9 cellular contexts compared by ENCODE assay signal in the genomic region with DNA sequence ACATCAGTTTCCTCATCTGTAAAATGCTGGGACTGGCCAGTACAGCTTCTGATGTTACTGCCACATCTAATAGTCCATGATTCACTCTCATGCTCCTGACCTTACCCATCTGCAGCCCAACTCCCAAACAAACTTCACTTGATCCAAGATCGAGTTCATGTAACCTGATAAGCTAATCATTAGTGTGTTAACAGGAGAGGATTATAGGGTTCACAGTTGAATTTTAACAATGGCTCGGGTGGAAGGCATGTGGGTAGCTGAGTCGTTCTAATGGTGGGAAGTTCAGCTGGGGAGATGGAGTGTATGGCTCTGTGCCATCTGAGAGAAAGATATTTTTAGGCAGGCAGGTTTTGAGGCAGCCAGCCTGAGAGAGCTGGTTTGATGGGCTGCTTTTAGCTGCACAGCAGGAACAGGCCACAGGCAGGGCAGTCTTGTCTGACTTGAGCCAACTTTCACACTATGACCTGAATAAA. TPM values are rescaled to one million over a fixed set of nuclear protein-coding genes. Genes with fewer than 3 reads are reported as not detected.
DNase-seq lines count a peak whose midpoint lies in the region; ATAC-seq and TF ChIP-seq lines count a peak whose summit lies in the region.
"Had no signal": no experiment of that assay in that cellular context is flagged by ENCODE, and none has a peak within 500 bp of the region (broad histone marks: within the 10 kb centered on the region; RNA-seq: fewer than 3 reads in every experiment).

No MANE protein-coding gene starts in this region.

- peak in 1 of 2 donors; percentile 37 for TF ChIP-seq RAD21 in liver (IDR thresholded peaks at IDR 0.05)

- H3K9me3 Mint-ChIP-seq in CD4-positive, alpha-beta memory T cell: no peaks in the 10 kb centered on the region
- H3K9me3 Mint-ChIP-seq: memory B cell had no signal

- peak; percentile 25 for DNase-seq in EL
- peak; percentile 13 for DNase-seq in UCSD-AML1 (lab: John Stamatoyannopoulos, UW; ENCODE audit: unreplicated experiment)
- DNase-seq in CD4-positive, alpha-beta memory T cell: no peak
- DNase-seq in omental fat pad (ENCODE audit: low spot score): no peak
- DNase-seq in NCI-H446 treated with DMSO at 0.1 percent for 48 hours (lab: John Stamatoyannopoulos, UW): no peak

- peak overlapping the region; percentile 68 to 73 for H3K27ac ChIP-seq in liver (ENCODE audit: low read depth in 1 of 2, low read length in 2 of 2)
- H3K27ac ChIP-seq in CD4-positive, alpha-beta memory T cell (ENCODE audit: low read depth, low read length): no peak overlapping the region

- no peaks in the 10 kb centered on the region for H3K9me3 ChIP-seq in liver (ENCODE audit: control insufficient read depth in 4 of 4, low read length in 3 of 4)
- H3K9me3 ChIP-seq in CD4-positive, alpha-beta memory T cell (ENCODE audit: control insufficient read depth in 1 of 2, low read length in 2 of 2): no peaks in the 10 kb centered on the region

- no peak overlapping the region for H3K9ac ChIP-seq in liver (ENCODE audit: low read depth in 1 of 2, low read length in 2 of 2)

- no peak overlapping the region for H3K27ac Mint-ChIP-seq in CD4-positive, alpha-beta memory T cell
- H3K27ac Mint-ChIP-seq: memory B cell had no signal

- CTCF ChIA-PET in CD4-positive, alpha-beta memory T cell (lab: Charles Lee; ENCODE audit: partially characterized antibody): interaction anchor here (0.7 to 7.1 kb wide), 6 partner anchors 11 to 134 kb away, joined by 3 to 48 read pairs (median 8); a partner anchor contains a TSS

- no peaks in the 10 kb centered on the region for H3K4me1 Mint-ChIP-seq in CD4-positive, alpha-beta memory T cell

- H3K27me3 Mint-ChIP-seq in CD4-positive, alpha-beta memory T cell: no peaks in the 10 kb centered on the region
- H3K27me3 Mint-ChIP-seq: memory B cell had no signal

- peaks cover 0 to 4% of the 10 kb centered on the region in 2 donors for H3K36me3 Mint-ChIP-seq in CD4-positive, alpha-beta memory T cell
- H3K36me3 Mint-ChIP-seq: memory B cell had no signal

- POLR2A ChIA-PET in CD4-positive, alpha-beta memory T cell (lab: Charles Lee; ENCODE audit: partially characterized antibody): no interaction called here

- no peak for TF ChIP-seq CTCF in liver (IDR thresholded peaks at IDR 0.05; ENCODE audit: low read depth, low read length, missing input control)
- no peak for TF ChIP-seq CTCF in omental fat pad (IDR thresholded peaks at IDR 0.05)

- H3K36me3 ChIP-seq in liver (ENCODE audit: control insufficient read depth in 4 of 4, insufficient read depth in 3 of 4, low read depth in 1 of 4, low read length in 3 of 4): no peaks in the 10 kb centered on the region
- H3K36me3 ChIP-seq in CD4-positive, alpha-beta memory T cell (ENCODE audit: insufficient read depth, low read length): no peaks in the 10 kb centered on the region

- H3K4me3 ChIP-seq in liver (ENCODE audit: low read depth in 1 of 3, low read length in 3 of 3): no peak overlapping the region
- no peak overlapping the region for H3K4me3 ChIP-seq in CD4-positive, alpha-beta memory T cell (ENCODE audit: low read length in 2 of 2)

- H3K27me3 ChIP-seq in liver (ENCODE audit: control insufficient read depth in 4 of 4, insufficient read depth in 4 of 4, low read length in 3 of 4): no peaks in the 10 kb centered on the region
- no peaks in the 10 kb centered on the region for H3K27me3 ChIP-seq in CD4-positive, alpha-beta memory T cell (ENCODE audit: insufficient read depth, low read length)

- intact Hi-C loops in CD4-positive, alpha-beta memory T cell (cut with micrococcal nuclease): no loop called here

- 32% methylated on average over 3 of the region's 3 CpGs for whole genome bisulfite sequencing in liver

- peaks cover 2 to 21% (median 14%) of the 10 kb centered on the region in 4 donors for H3K4me1 ChIP-seq in liver (ENCODE audit: control insufficient read depth in 4 of 4, insufficient read depth in 4 of 4, low read length in 3 of 4)
- no peaks in the 10 kb centered on the region for H3K4me1 ChIP-seq in CD4-positive, alpha-beta memory T cell (ENCODE audit: insufficient read depth, low read length)

- peak; percentile 48 for ATAC-seq in HG02798 (IDR thresholded peaks at IDR 0.05; ENCODE audit: poor library complexity, unreplicated experiment)
- ATAC-seq in omental fat pad (ENCODE audit: low FRiP score): no peak
- ATAC-seq in HG03139 (IDR thresholded peaks at IDR 0.05; ENCODE audit: unreplicated experiment): no peak

- H3K4me3 Mint-ChIP-seq in CD4-positive, alpha-beta memory T cell: no peak overlapping the region
- H3K4me3 Mint-ChIP-seq: memory B cell had no signal

TF ChIP-seq in liver, 16 proteins besides CTCF, POLR2A, EP300 and RAD21:
- TF ChIP-seq, protein P1, sequence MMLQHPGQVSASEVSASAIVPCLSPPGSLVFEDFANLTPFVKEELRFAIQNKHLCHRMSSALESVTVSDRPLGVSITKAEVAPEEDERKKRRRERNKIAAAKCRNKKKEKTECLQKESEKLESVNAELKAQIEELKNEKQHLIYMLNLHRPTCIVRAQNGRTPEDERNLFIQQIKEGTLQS (IDR thresholded peaks at IDR 0.05): no peak
- peak; percentile 91 for TF ChIP-seq YY1 (IDR thresholded peaks at IDR 0.05)
- peak; percentile 71 for TF ChIP-seq SP1 (IDR thresholded peaks at IDR 0.05)
- TF ChIP-seq, protein P2, sequence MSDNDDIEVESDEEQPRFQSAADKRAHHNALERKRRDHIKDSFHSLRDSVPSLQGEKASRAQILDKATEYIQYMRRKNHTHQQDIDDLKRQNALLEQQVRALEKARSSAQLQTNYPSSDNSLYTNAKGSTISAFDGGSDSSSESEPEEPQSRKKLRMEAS (IDR thresholded peaks at IDR 0.05): peak; percentile 82
- no peak for TF ChIP-seq TAF1 (conservative IDR thresholded peaks at IDR 0.05)
- TF ChIP-seq FOXA1 (IDR thresholded peaks at IDR 0.05): peak; percentile 20
- peak; percentile 32 for TF ChIP-seq FOXA2 (IDR thresholded peaks at IDR 0.05)
- TF ChIP-seq EGR1 (IDR thresholded peaks at IDR 0.05; ENCODE audit: low read depth in 2 of 2): peak in 1 of 2 donors; percentile 51
- peak in 1 of 2 donors; percentile 78 for TF ChIP-seq JUND (IDR thresholded peaks at IDR 0.05)
- TF ChIP-seq NR2F2 (IDR thresholded peaks at IDR 0.05): no peak
- TF ChIP-seq, protein P3, sequence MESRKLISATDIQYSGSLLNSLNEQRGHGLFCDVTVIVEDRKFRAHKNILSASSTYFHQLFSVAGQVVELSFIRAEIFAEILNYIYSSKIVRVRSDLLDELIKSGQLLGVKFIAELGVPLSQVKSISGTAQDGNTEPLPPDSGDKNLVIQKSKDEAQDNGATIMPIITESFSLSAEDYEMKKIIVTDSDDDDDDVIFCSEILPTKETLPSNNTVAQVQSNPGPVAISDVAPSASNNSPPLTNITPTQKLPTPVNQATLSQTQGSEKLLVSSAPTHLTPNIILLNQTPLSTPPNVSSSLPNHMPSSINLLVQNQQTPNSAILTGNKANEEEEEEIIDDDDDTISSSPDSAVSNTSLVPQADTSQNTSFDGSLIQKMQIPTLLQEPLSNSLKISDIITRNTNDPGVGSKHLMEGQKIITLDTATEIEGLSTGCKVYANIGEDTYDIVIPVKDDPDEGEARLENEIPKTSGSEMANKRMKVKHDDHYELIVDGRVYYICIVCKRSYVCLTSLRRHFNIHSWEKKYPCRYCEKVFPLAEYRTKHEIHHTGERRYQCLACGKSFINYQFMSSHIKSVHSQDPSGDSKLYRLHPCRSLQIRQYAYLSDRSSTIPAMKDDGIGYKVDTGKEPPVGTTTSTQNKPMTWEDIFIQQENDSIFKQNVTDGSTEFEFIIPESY (IDR thresholded peaks at IDR 0.05): peak; percentile 74
- peak; percentile 49 to 82 for TF ChIP-seq HNF4A (conservative IDR thresholded peaks at IDR 0.05)
- TF ChIP-seq, protein P4, sequence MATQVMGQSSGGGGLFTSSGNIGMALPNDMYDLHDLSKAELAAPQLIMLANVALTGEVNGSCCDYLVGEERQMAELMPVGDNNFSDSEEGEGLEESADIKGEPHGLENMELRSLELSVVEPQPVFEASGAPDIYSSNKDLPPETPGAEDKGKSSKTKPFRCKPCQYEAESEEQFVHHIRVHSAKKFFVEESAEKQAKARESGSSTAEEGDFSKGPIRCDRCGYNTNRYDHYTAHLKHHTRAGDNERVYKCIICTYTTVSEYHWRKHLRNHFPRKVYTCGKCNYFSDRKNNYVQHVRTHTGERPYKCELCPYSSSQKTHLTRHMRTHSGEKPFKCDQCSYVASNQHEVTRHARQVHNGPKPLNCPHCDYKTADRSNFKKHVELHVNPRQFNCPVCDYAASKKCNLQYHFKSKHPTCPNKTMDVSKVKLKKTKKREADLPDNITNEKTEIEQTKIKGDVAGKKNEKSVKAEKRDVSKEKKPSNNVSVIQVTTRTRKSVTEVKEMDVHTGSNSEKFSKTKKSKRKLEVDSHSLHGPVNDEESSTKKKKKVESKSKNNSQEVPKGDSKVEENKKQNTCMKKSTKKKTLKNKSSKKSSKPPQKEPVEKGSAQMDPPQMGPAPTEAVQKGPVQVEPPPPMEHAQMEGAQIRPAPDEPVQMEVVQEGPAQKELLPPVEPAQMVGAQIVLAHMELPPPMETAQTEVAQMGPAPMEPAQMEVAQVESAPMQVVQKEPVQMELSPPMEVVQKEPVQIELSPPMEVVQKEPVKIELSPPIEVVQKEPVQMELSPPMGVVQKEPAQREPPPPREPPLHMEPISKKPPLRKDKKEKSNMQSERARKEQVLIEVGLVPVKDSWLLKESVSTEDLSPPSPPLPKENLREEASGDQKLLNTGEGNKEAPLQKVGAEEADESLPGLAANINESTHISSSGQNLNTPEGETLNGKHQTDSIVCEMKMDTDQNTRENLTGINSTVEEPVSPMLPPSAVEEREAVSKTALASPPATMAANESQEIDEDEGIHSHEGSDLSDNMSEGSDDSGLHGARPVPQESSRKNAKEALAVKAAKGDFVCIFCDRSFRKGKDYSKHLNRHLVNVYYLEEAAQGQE (IDR thresholded peaks at IDR 0.05): peak; percentile 83
- TF ChIP-seq GABPA (IDR thresholded peaks at IDR 0.05 in 1 of 2, conservative IDR thresholded peaks at IDR 0.05 in 1 of 2): peak in 1 of 2 donors; percentile 18
- TF ChIP-seq HNF4G (IDR thresholded peaks at IDR 0.05): peak; percentile 26
- TF ChIP-seq RXRA (IDR thresholded peaks at IDR 0.05): peak; percentile 88 to 98

RNA-seq across cellular contexts. Expression of a gene that starts 17.6 kb away (rescaled TPM):
- total RNA-seq in liver (10 to 100 TPM; 22.5 to 31.0 TPM), omental fat pad (100 to 1,000 TPM in 2 of 4 donors, 10 to 100 TPM in 2; 88.5 to 140 (median 106) TPM)
- 10 to 100 TPM; 26.8 to 27.4 TPM for polyA plus RNA-seq in liver
- 10 to 100 TPM; 86.9 TPM for total RNA-seq in CD4-positive, alpha-beta memory T cell
- polyA plus RNA-seq in CD4-positive, alpha-beta memory T cell: 10 to 100 TPM; 39.6 to 63.6 TPM

Comparison
In these comparisons a context has a peak if more than half of its experiments do, and no peak if none do; other contexts are left out.
1. DNase-seq: peak in EL (single experiment) and UCSD-AML1 (single experiment); none in CD4-positive, alpha-beta memory T cell (0 of 5), omental fat pad (single experiment) and NCI-H446 treated with DMSO at 0.1 percent for 48 hours (single experiment).